8 cellular contexts compared by ENCODE assay signal in the genomic region with DNA sequence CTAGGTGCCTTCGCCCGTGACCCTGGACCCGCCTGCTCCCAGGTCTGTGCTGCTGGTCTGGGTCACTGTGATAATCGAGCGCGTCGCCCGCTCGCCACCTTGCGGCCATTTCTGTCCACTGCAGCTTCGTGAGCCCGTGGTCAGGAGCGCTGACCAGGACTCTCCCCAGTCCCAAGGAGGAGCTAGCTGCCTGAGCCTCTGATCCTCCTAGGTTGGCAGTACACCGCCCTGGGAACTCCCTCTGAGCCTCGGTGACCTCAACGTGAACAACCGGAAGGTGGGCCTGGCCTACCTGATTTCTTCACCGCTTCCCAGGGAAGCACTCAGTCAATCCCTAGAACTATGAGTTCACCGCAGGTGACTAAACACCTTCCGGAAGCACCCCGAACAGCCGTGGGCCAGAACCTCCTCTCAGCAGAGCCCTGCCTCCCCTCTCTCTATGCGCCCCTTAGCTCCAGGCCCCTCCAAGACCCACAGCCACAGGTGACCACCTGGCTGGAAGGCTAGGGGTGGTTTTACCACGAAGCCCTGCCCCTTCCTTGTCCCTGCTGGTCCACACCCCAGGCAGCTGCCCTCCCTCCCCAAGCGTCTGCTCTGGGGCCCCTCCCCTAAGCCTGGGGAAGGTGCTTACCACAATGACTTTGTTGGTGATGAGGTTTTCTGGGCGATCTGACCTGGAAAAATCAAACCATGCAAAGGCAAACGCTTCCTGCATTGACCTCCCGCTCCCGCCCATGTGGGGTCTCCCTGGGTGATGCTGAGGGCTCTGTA. TPM values are rescaled to one million over a fixed set of nuclear protein-coding genes. Genes with fewer than 3 reads are reported as not detected.
DNase-seq lines count a peak whose midpoint lies in the region; ATAC-seq and TF ChIP-seq lines count a peak whose summit lies in the region.

No MANE protein-coding gene starts in this region.

- H3K79me2 ChIP-seq in PC-9 (ENCODE audit: low read depth): no peaks in the 10 kb centered on the region

- no CpG with 5 or more reads among the region's 29 CpGs for WGBS in neuronal stem cell (ENCODE audit: extremely low coverage in 2 of 2, insufficient read length in 2 of 2, insufficient replicate concordance in 1 of 2), 2 donors

- POLR2A ChIA-PET in PC-9 (lab: Charles Lee; ENCODE audit: unreplicated experiment): interaction anchor here (0.5 kb wide), 1 partner anchor 590 kb away, joined by 5 read pairs; no protein-coding TSS in a partner anchor

- H4K91ac ChIP-seq in neuronal stem cell (ENCODE audit: low read depth, low read length, poor library complexity): no peak overlapping the region

- H3K79me1 ChIP-seq in neuronal stem cell (ENCODE audit: low read depth, low read length): no peaks in the 10 kb centered on the region

- H2BK15ac ChIP-seq in neuronal stem cell (ENCODE audit: low read length): peak overlapping the region; percentile 64

- H3K18ac ChIP-seq in neuronal stem cell (ENCODE audit: low read length): peak overlapping the region; percentile 55

- peaks cover 12% of the 10 kb centered on the region; the same call in 1 of the 2 replicates for H3F3A ChIP-seq in PC-9 (ENCODE audit: insufficient read depth, low read depth)

- H3K4ac ChIP-seq in neuronal stem cell (ENCODE audit: low read length): no peak overlapping the region

- peak; percentile 94 for TF ChIP-seq CTCF in AG09309 (IDR thresholded peaks at IDR 0.05; ENCODE audit: control insufficient read depth, insufficient read depth, low read depth, low read length, missing control alignments)
- peak; percentile 90 for TF ChIP-seq CTCF in PC-9 (conservative IDR thresholded peaks at IDR 0.05)
- TF ChIP-seq CTCF in foreskin fibroblast (IDR thresholded peaks at IDR 0.05; ENCODE audit: low read depth, low read length): peak; percentile 91
- peak; percentile 95 for TF ChIP-seq CTCF in upper lobe of right lung (IDR thresholded peaks at IDR 0.05)

- no peak for DNase-seq in AG09309 (ENCODE audit: low read depth)
- DNase-seq in GM19238 (ENCODE audit: insufficient read length, low spot score): peak; percentile 58
- peak; percentile 86 to 91 for DNase-seq in PC-9
- peak; percentile 28 for DNase-seq in activated T-helper 9 cell treated with anti-CD3 and anti-CD28 coated beads, Interleukin-2, amount 50 U/mL, for 16 hours (ENCODE audit: low read depth)
- peak in 1 of 2 donors; percentile 81 for DNase-seq in foreskin fibroblast
- peak; percentile 65 for DNase-seq in neuronal stem cell (ENCODE audit: low spot score)
- peak; percentile 89 for DNase-seq in upper lobe of right lung

- H3K23ac ChIP-seq in neuronal stem cell (ENCODE audit: low read depth, low read length, poor library complexity): peak overlapping the region; percentile 40

- H2BK12ac ChIP-seq in neuronal stem cell (ENCODE audit: low read length): peak overlapping the region; percentile 51

- no peaks in the 10 kb centered on the region for H4K20me1 ChIP-seq in PC-9 (ENCODE audit: insufficient read depth)

- H3K4me1 ChIP-seq in PC-9 (replicated peaks; ENCODE audit: insufficient read depth) (peaks cover 29% of the 10 kb centered on the region), neuronal stem cell (ENCODE audit: control insufficient read depth in 2 of 2, insufficient read depth in 1 of 2, low read depth in 1 of 2, low read length in 2 of 2) (peaks cover 8 to 17% of the 10 kb centered on the region in 2 donors), upper lobe of right lung (peaks cover 10% of the 10 kb centered on the region)

- H3K27ac ChIP-seq in PC-9 (peak overlapping the region; percentile 93), neuronal stem cell (replicated peaks; ENCODE audit: low read length) (no peak overlapping the region), upper lobe of right lung (peak overlapping the region; percentile 47)

- peak overlapping the region; percentile 93 for H3K4me2 ChIP-seq in PC-9
- peak overlapping the region; percentile 22 for H3K4me2 ChIP-seq in neuronal stem cell (ENCODE audit: insufficient read depth, low read length, poor library complexity, severe bottlenecking)

- H3K36me3 ChIP-seq in PC-9 (ENCODE audit: low read depth) (no peaks in the 10 kb centered on the region), neuronal stem cell (replicated peaks in 1 of 2; ENCODE audit: control insufficient read depth in 2 of 2, insufficient read depth in 2 of 2, low read length in 2 of 2) (no peaks in the 10 kb centered on the region), upper lobe of right lung (no peaks in the 10 kb centered on the region)

- H3K27me3 ChIP-seq in PC-9 (ENCODE audit: insufficient read depth, low read depth) (no peaks in the 10 kb centered on the region), neuronal stem cell (ENCODE audit: control insufficient read depth in 3 of 3, insufficient read depth in 3 of 3, low read depth in 1 of 3, low read length in 3 of 3) (peaks cover 0 to 43% (median 2%) of the 10 kb centered on the region in 3 experiments), upper lobe of right lung (peaks cover 3% of the 10 kb centered on the region)

- peak; percentile 94 for ATAC-seq in upper lobe of right lung
- no peak for ATAC-seq in GM19351 (IDR thresholded peaks at IDR 0.05; ENCODE audit: unreplicated experiment)

- no peak overlapping the region for H3K14ac ChIP-seq in neuronal stem cell (ENCODE audit: low read length)

- BruUV-seq in PC-9 (replicated peaks; lab: Mats Ljungman, UMichigan): TSS peak; percentile 87

- no peaks in the 10 kb centered on the region for H3K9me2 ChIP-seq in PC-9 (ENCODE audit: insufficient read depth)

- no peak overlapping the region for H3K9ac ChIP-seq in neuronal stem cell (ENCODE audit: low read depth, low read length, poor library complexity)

- no peak overlapping the region for H4K8ac ChIP-seq in neuronal stem cell (ENCODE audit: low read depth, low read length)

- no peak overlapping the region for H2BK5ac ChIP-seq in neuronal stem cell (ENCODE audit: low read length)

- intact Hi-C loops in PC-9 (cut with micrococcal nuclease; ENCODE audit: unreplicated experiment): loop anchor here (1.0 to 5.0 kb wide), 2 partner anchors 48 to 95 kb away; no protein-coding TSS in a partner anchor
- intact Hi-C loops in upper lobe of right lung (cut with DNase I): no loop called here

- no peak overlapping the region for H2BK120ac ChIP-seq in neuronal stem cell (ENCODE audit: low read depth, low read length)

- H3K4me3 ChIP-seq in AG09309 (ENCODE audit: control insufficient read depth, low read depth, low read length) (no peak overlapping the region), PC-9 (peak overlapping the region; percentile 50; the same call in 1 of the 2 replicates), foreskin fibroblast (ENCODE audit: low read depth in 1 of 2, low read length in 2 of 2) (no peak overlapping the region), neuronal stem cell (ENCODE audit: low read length in 2 of 2) (no peak overlapping the region), upper lobe of right lung (no peak overlapping the region)

- CTCF ChIA-PET in PC-9 (lab: Charles Lee): interaction anchor here (0.5 to 2.1 kb wide), 18 partner anchors 8 to 311 kb away, joined by 3 to 8 read pairs (median 4); partner anchors contain the start of gene MAPKBP1

- no peaks in the 10 kb centered on the region for H3K9me3 ChIP-seq in PC-9 (ENCODE audit: insufficient read depth, low read depth)
- no peaks in the 10 kb centered on the region for H3K9me3 ChIP-seq in neuronal stem cell (replicated peaks in 1 of 2; ENCODE audit: control insufficient read depth in 2 of 2, insufficient read depth in 1 of 2, low read depth in 1 of 2, low read length in 2 of 2)
- H3K9me3 ChIP-seq in upper lobe of right lung: no peaks in the 10 kb centered on the region

- H2AFZ ChIP-seq in PC-9 (peak overlapping the region; percentile 76), neuronal stem cell (ENCODE audit: low read length) (peak overlapping the region; percentile 70)

- H2AK5ac ChIP-seq in neuronal stem cell (ENCODE audit: low read depth, low read length): no peak overlapping the region

RNA-seq across cellular contexts. Expression of gene PLA2G4D, which starts 9.7 kb away (rescaled TPM):
- total RNA-seq in PC-9 (2021) (0.90 and 1.4 TPM in 2 replicates), upper lobe of right lung (not detected)
- polyA plus RNA-seq in neuronal stem cell (2013, experiment 1 of 2): 0.03 TPM
- 0.07 TPM for polyA plus RNA-seq in neuronal stem cell (2013, experiment 2 of 2)
